Comparison of ENCODE assay signal across 18 cellular contexts in genomic region chr15:83046558-83047127, GRCh38. TPM values are rescaled to one million over a fixed set of nuclear protein-coding genes. Genes with fewer than 3 reads are reported as not detected.
A peak's percentile ranks its signal among the peaks of the same experiment; 100 is the strongest.
DNase-seq lines count a peak whose midpoint lies in the region; ATAC-seq, FAIRE-seq and TF ChIP-seq lines count a peak whose summit lies in the region.
"Had no signal": no experiment of that assay in that cellular context is flagged by ENCODE, and none has a peak within 500 bp of the region (broad histone marks: within the 10 kb centered on the region; RNA-seq: fewer than 3 reads in every experiment).

No MANE protein-coding gene starts in this region.

- H3K36me3 ChIP-seq in HepG2 (replicated peaks in 1 of 2; ENCODE audit: control insufficient read depth in 1 of 2, insufficient read depth in 2 of 2, low read length in 2 of 2): peaks cover 8 to 60% of the 10 kb centered on the region in 2 experiments
- peaks cover 0 to 22% (median 5%) of the 10 kb centered on the region in 4 donors for H3K36me3 ChIP-seq in right lobe of liver
- H3K36me3 ChIP-seq in K562 (ENCODE audit: control insufficient read depth, insufficient read depth, low read length): peaks cover 87% of the 10 kb centered on the region
- H3K36me3 ChIP-seq in aorta (ENCODE audit: control insufficient read depth in 1 of 2, insufficient read depth in 2 of 2, low read length in 1 of 2): peaks cover 2 to 8% of the 10 kb centered on the region in 2 donors

- H3K4me2 ChIP-seq in HepG2 (ENCODE audit: low read depth, low read length) (no peak overlapping the region), K562 (ENCODE audit: insufficient read depth, low read length) (no peak overlapping the region)
- H3K4me2 ChIP-seq: neural progenitor cell had no signal

- peaks cover 3% of the 10 kb centered on the region; the same call in 1 of the 2 replicates for H4K20me1 ChIP-seq in HepG2 (ENCODE audit: insufficient read depth, low read length)
- no peaks in the 10 kb centered on the region for H4K20me1 ChIP-seq in K562 (replicated peaks; ENCODE audit: control insufficient read depth, insufficient read depth, low read length)

- ATAC-seq in HepG2 (no peak), right lobe of liver (no peak), K562 (no peak), aorta (ENCODE audit: low FRiP score) (peak; percentile 60), HG03520 (IDR thresholded peaks at IDR 0.05; ENCODE audit: unreplicated experiment) (no peak)

- TF ChIP-seq RAD21 in HepG2 (CRISPR knock-in tag; IDR thresholded peaks at IDR 0.05): no peak
- no peak for TF ChIP-seq RAD21 in K562 (CRISPR knock-in tag; conservative IDR thresholded peaks at IDR 0.05 in 1 of 2, IDR thresholded peaks at IDR 0.05 in 1 of 2)

- H2AFZ ChIP-seq in HepG2 (ENCODE audit: low read length) (no peak overlapping the region), K562 (ENCODE audit: low read depth, low read length) (no peak overlapping the region)
- H2AFZ ChIP-seq: neural progenitor cell had no signal

- H3K9ac ChIP-seq in HepG2 (ENCODE audit: insufficient read depth, low read depth, low read length): no peak overlapping the region
- H3K9ac ChIP-seq in K562 (ENCODE audit: insufficient read depth in 1 of 2, low read depth in 2 of 2, low read length in 2 of 2): no peak overlapping the region
- H3K9ac ChIP-seq: neural progenitor cell had no signal

- FAIRE-seq in HepG2 (lab: Jason Lieb, UNC) (no peak), K562 (lab: Jason Lieb, UNC) (no peak)
- FAIRE-seq: colon had no signal

- CTCF ChIA-PET in HepG2 (lab: Yijun Ruan, JAX; ENCODE audit: low intra/inter-chr PET ratio, low total read pairs) (no interaction called here), K562 (lab: Yijun Ruan, JAX; ENCODE audit: low intra/inter-chr PET ratio) (no interaction called here)

- H3K4me1 ChIP-seq in HepG2 (ENCODE audit: insufficient read depth, low read length) (no peaks in the 10 kb centered on the region), right lobe of liver (no peaks in the 10 kb centered on the region), K562 (replicated peaks in 1 of 2; ENCODE audit: control insufficient read depth in 2 of 2, insufficient read depth in 2 of 2, low read length in 2 of 2) (no peaks in the 10 kb centered on the region), aorta (ENCODE audit: control insufficient read depth in 1 of 2, insufficient read depth in 2 of 2, low read length in 2 of 2) (peaks cover 0 to 2% of the 10 kb centered on the region in 2 donors)
- H3K4me1 ChIP-seq: HAP-1, neural progenitor cell had no signal

- TF ChIP-seq POLR2A in HepG2 (IDR thresholded peaks at IDR 0.05; ENCODE audit: insufficient read depth in 1 of 2, low read depth in 2 of 2, low read length in 2 of 2) (no peak), right lobe of liver (IDR thresholded peaks at IDR 0.05) (no peak), K562 (conservative IDR thresholded peaks at IDR 0.05) (no peak)

- BruUV-seq in HepG2 (replicated peaks; lab: Mats Ljungman, UMichigan) (no TSS peak), K562 (replicated peaks; lab: Mats Ljungman, UMichigan) (no TSS peak)

- no peaks in the 10 kb centered on the region for H3K27me3 ChIP-seq in HepG2 (ENCODE audit: control insufficient read depth in 1 of 2, insufficient read depth in 2 of 2, low read length in 2 of 2)
- no peaks in the 10 kb centered on the region for H3K27me3 ChIP-seq in right lobe of liver
- H3K27me3 ChIP-seq in K562 (ENCODE audit: control insufficient read depth in 2 of 2, insufficient read depth in 2 of 2, low read length in 2 of 2): no peaks in the 10 kb centered on the region
- no peaks in the 10 kb centered on the region for H3K27me3 ChIP-seq in aorta (ENCODE audit: control insufficient read depth in 1 of 2, insufficient read depth in 2 of 2, low read length in 1 of 2)
- H3K27me3 ChIP-seq: neural progenitor cell had no signal

- H3K27ac ChIP-seq in HepG2 (ENCODE audit: extremely low read length, insufficient read depth, low read length) (no peak overlapping the region), right lobe of liver (no peak overlapping the region), K562 (ENCODE audit: extremely low read depth, low read depth, low read length) (no peak overlapping the region), aorta (ENCODE audit: low read depth in 1 of 2, low read length in 2 of 2) (no peak overlapping the region), caudate nucleus (ENCODE audit: low read depth, low read length) (no peak overlapping the region)
- H3K27ac ChIP-seq: neural progenitor cell had no signal

- intact Hi-C loops in HepG2 (cut with micrococcal nuclease; ENCODE audit: unreplicated experiment) (no loop called here), right lobe of liver (cut with DNase I) (no loop called here), K562 (cut with micrococcal nuclease) (no loop called here), aorta (cut with DNase I) (no loop called here)

- H3K4me3 ChIP-seq in HepG2 (replicated peaks in 1 of 3; ENCODE audit: insufficient read depth in 1 of 3, low read depth in 2 of 3, low read length in 3 of 3): no peak overlapping the region
- H3K4me3 ChIP-seq in right lobe of liver: no peak overlapping the region
- no peak overlapping the region for H3K4me3 ChIP-seq in K562
- no peak overlapping the region for H3K4me3 ChIP-seq in aorta (ENCODE audit: low read length in 2 of 2)
- H3K4me3 ChIP-seq: HAP-1, neural progenitor cell had no signal

- no peaks in the 10 kb centered on the region for H3K9me1 ChIP-seq in K562 (ENCODE audit: control insufficient read depth, insufficient read depth, low read length)

- TF ChIP-seq CTCF in HepG2 (CRISPR knock-in tag; IDR thresholded peaks at IDR 0.05): no peak
- no peak for TF ChIP-seq CTCF in right lobe of liver (IDR thresholded peaks at IDR 0.05)
- no peak for TF ChIP-seq CTCF in K562 (IDR thresholded peaks at IDR 0.05 in 2 of 3, conservative IDR thresholded peaks at IDR 0.05 in 1 of 3; ENCODE audit: insufficient read depth in 2 of 3, low read depth in 1 of 3, low read length in 3 of 3)

- POLR2A ChIA-PET in HepG2 (lab: Yijun Ruan, JAX): no interaction called here
- POLR2A ChIA-PET in K562 (lab: Yijun Ruan, JAX): interaction anchor here (1.3 kb wide), 1 partner anchor 20 kb away, joined by 4 read pairs; the partner anchor contains the start of gene BTBD1

- H3K9me3 ChIP-seq in HepG2 (ENCODE audit: low read length) (no peaks in the 10 kb centered on the region), right lobe of liver (no peaks in the 10 kb centered on the region), K562 (replicated peaks; ENCODE audit: control insufficient read depth, insufficient read depth, low read depth, low read length) (no peaks in the 10 kb centered on the region), aorta (ENCODE audit: control insufficient read depth, low read length) (no peaks in the 10 kb centered on the region)
- H3K9me3 ChIP-seq: HAP-1 had no signal

- in situ Hi-C loops in HepG2 (cut with HindIII; ENCODE audit: extremely low pct_ligation_motif_present, low pct_unique_long_range_greater_than_20kb) (no loop called here), K562 (cut with MboI) (no loop called here)

- H3K79me2 ChIP-seq in HepG2 (ENCODE audit: insufficient read depth, low read length): peaks cover 1% of the 10 kb centered on the region
- peaks cover 68% of the 10 kb centered on the region for H3K79me2 ChIP-seq in K562 (ENCODE audit: control insufficient read depth, insufficient read depth, low read length)

- TF ChIP-seq EP300 in HepG2 (IDR thresholded peaks at IDR 0.05; ENCODE audit: low read depth in 2 of 2, low read length in 2 of 2): no peak
- TF ChIP-seq EP300 in HepG2 (CRISPR knock-in tag; IDR thresholded peaks at IDR 0.05; ENCODE audit: borderline replicate concordance): no peak
- no peak for TF ChIP-seq EP300 in K562 (IDR thresholded peaks at IDR 0.05; ENCODE audit: low read length)

- DNase-seq in HepG2 (ENCODE audit: low spot score) (no peak), right lobe of liver (no peak), K562 (ENCODE audit: extremely low read depth in 1 of 4, low spot score in 3 of 4) (no peak), hepatic stellate cell (ENCODE audit: low spot score) (peak; percentile 58), aorta (no peak), mesenteric fat pad (ENCODE audit: low spot score) (no peak), caudate nucleus (lab: John Stamatoyannopoulos, UW) (no peak)
- DNase-seq: activated CD4-positive, alpha-beta memory T cell treated with anti-CD3 and anti-CD28 coated beads, Interleukin-2, amount 10 ng/mL, durations not matched to agents 7 days and 5 days; activated gamma-delta T cell treated with Interleukin-2 at 50 U/mL for 16 hours; DMS79 treated with DMSO at 0.1 percent for 48 hours; glutamatergic neuron; NCI-H1417; NCI-H446 treated with DMSO at 0.1 percent for 48 hours; stimulated activated CD8-positive, alpha-beta memory T cell treated with anti-CD3 and anti-CD28 coated beads, Interleukin-4, amount 100 ng/mL, for 48 hours had no signal

- WGBS in HepG2 (ENCODE audit: low lambda C conversion rate): 97% methylated on average over 3 of the region's 3 CpGs
- 53% methylated on average over 3 of the region's 3 CpGs for WGBS in right lobe of liver (ENCODE audit: insufficient coverage, low coverage, low lambda C conversion rate, missing lambda C conversion rate)
- WGBS in K562 (ENCODE audit: insufficient coverage, low coverage, missing lambda C conversion rate): 92% methylated on average over 3 of the region's 3 CpGs
- 24 to 29% methylated on average over 3 of the region's 3 CpGs for WGBS in aorta, 2 donors

RNA-seq across cellular contexts. Expression of gene BTBD1, which starts 20.4 kb away (rescaled TPM):
- total RNA-seq in HepG2 (2016; rRNA removed; fragmentation: Illumina TruSeq; extraction: Trizol) (53.9 and 73.8 TPM in 2 replicates), right lobe of liver (10 to 100 TPM; 15.7 to 49.9 (median 24.2) TPM), K562 (2014; rRNA removed) (89.1 and 90.4 TPM in 2 replicates), K562 (2014; rRNA removed; fragmentation: Illumina TruSeq; extraction: Trizol) (97.6 and 107 TPM in 2 replicates), K562 (2015; rRNA removed; fragmentation: Illumina TruSeq; extraction: Trizol) (87.4 and 93.4 TPM in 2 replicates), K562 (2021) (75.8 and 77.3 TPM in 2 replicates), aorta (10 to 100 TPM; 38.3 to 47.8 TPM), mesenteric fat pad (49.0 TPM)
- total RNA-seq in HepG2 (2016; cell fraction: cytosol; rRNA removed; fragmentation: Illumina TruSeq; extraction: Trizol; ENCODE audit: low read depth): 13.6 and 15.2 TPM in 2 replicates
- 53.8 and 73.4 TPM in 2 replicates for total RNA-seq in HepG2 (2016; cell fraction: insoluble cytoplasmic fraction; rRNA removed; fragmentation: Illumina TruSeq; extraction: Trizol)
- 46.1 and 47.0 TPM in 2 replicates for total RNA-seq in HepG2 (2016; cell fraction: membrane; rRNA removed; fragmentation: Illumina TruSeq; extraction: Trizol)
- 30.5 and 36.6 TPM in 2 replicates for total RNA-seq in HepG2 (2016; cell fraction: nucleus; rRNA removed; fragmentation: Illumina TruSeq; extraction: Trizol)
- polyA plus RNA-seq in HepG2 (2011; rRNA removed) (29.3 and 32.1 TPM in 2 replicates), K562 (2011; rRNA removed) (91.7 and 106 TPM in 2 replicates), K562 (2014; fragmentation: Illumina TruSeq; extraction: Trizol) (89.5 and 94.1 TPM in 2 replicates), K562 (2014; fragmentation: Nextera tagmentation; extraction: Ambion mirVana) (10 to 100 TPM; 19.4 to 27.2 TPM), K562 (2014; rRNA removed) (73.6 and 74.9 TPM in 2 replicates), aorta (10 to 100 TPM; 21.0 to 32.1 TPM)
- 15.5 and 22.7 TPM in 2 replicates for polyA plus RNA-seq in HepG2 (2011; cell fraction: cytosol; rRNA removed)
- polyA plus RNA-seq in HepG2 (2011; cell fraction: nucleus; rRNA removed): 16.1 and 16.9 TPM in 2 replicates
- 29.1 and 30.1 TPM in 2 replicates for polyA plus RNA-seq in HepG2 (2012)
- 8.4 and 9.7 TPM in 2 replicates for polyA plus RNA-seq in HepG2 (2016; cell fraction: cytosol; fragmentation: Illumina TruSeq; extraction: Trizol; ENCODE audit: low read depth)
- polyA plus RNA-seq in HepG2 (2016; cell fraction: insoluble cytoplasmic fraction; fragmentation: Illumina TruSeq; extraction: Trizol; ENCODE audit: low read depth): 64.4 and 68.4 TPM in 2 replicates
- polyA plus RNA-seq in HepG2 (2016; cell fraction: membrane; fragmentation: Illumina TruSeq; extraction: Trizol; ENCODE audit: low read depth): 26.9 and 28.8 TPM in 2 replicates
- polyA plus RNA-seq in HepG2 (2016; cell fraction: nucleus; fragmentation: Illumina TruSeq; extraction: Trizol; ENCODE audit: insufficient read depth, low read depth): 37.4 and 40.1 TPM in 2 replicates
- 24.0 and 76.6 TPM in 2 replicates for polyA minus RNA-seq in HepG2 (2011; rRNA and poly(A)+ RNA removed; ENCODE audit: low replicate concordance)
- polyA minus RNA-seq in HepG2 (2011; cell fraction: cytosol; rRNA and poly(A)+ RNA removed): 36.8 and 38.1 TPM in 2 replicates
- polyA minus RNA-seq in HepG2 (2011; cell fraction: nucleus; rRNA and poly(A)+ RNA removed): 38.5 and 46.7 TPM in 2 replicates
- 36.3 and 67.9 TPM in 2 replicates for total RNA-seq in K562 (2011; cell fraction: chromatin; rRNA removed; ENCODE audit: low replicate concordance)
- total RNA-seq in K562 (2011; cell fraction: nucleolus; rRNA removed): 28.7 and 30.3 TPM in 2 replicates
- total RNA-seq in K562 (2011; cell fraction: nucleoplasm; rRNA removed): 50.4 and 78.1 TPM in 2 replicates
- polyA plus RNA-seq in K562 (2011; cell fraction: cytosol; rRNA removed): 42.8 and 47.8 TPM in 2 replicates
- 32.2 and 50.2 TPM in 2 replicates for polyA plus RNA-seq in K562 (2011; cell fraction: nucleus; rRNA removed)
- 58.8 and 59.6 TPM in 2 replicates for polyA plus RNA-seq in K562 (2012)
- 134 and 142 TPM in 2 replicates for polyA minus RNA-seq in K562 (2011; rRNA and poly(A)+ RNA removed)
- 66.7 and 84.5 TPM in 2 replicates for polyA minus RNA-seq in K562 (2011; cell fraction: cytosol; rRNA and poly(A)+ RNA removed)
- polyA minus RNA-seq in K562 (2011; cell fraction: nucleus; rRNA and poly(A)+ RNA removed): 32.2 and 51.5 TPM in 2 replicates

RNA-seq across cellular contexts. Expression of gene C15orf40, which starts 35.2 kb away (rescaled TPM):
- total RNA-seq in HepG2 (2016; rRNA removed; fragmentation: Illumina TruSeq; extraction: Trizol): 24.0 and 25.5 TPM in 2 replicates
- total RNA-seq in HepG2 (2016; cell fraction: cytosol; rRNA removed; fragmentation: Illumina TruSeq; extraction: Trizol; ENCODE audit: low read depth): 30.8 and 39.8 TPM in 2 replicates
- total RNA-seq in HepG2 (2016; cell fraction: insoluble cytoplasmic fraction; rRNA removed; fragmentation: Illumina TruSeq; extraction: Trizol): 25.7 and 25.9 TPM in 2 replicates
- total RNA-seq in HepG2 (2016; cell fraction: membrane; rRNA removed; fragmentation: Illumina TruSeq; extraction: Trizol): 36.4 and 42.2 TPM in 2 replicates
- total RNA-seq in HepG2 (2016; cell fraction: nucleus; rRNA removed; fragmentation: Illumina TruSeq; extraction: Trizol): 13.1 and 15.9 TPM in 2 replicates
- polyA plus RNA-seq in HepG2 (2011; rRNA removed): 26.3 and 31.7 TPM in 2 replicates
- polyA plus RNA-seq in HepG2 (2011; cell fraction: cytosol; rRNA removed): 23.2 and 25.9 TPM in 2 replicates
- 12.8 and 15.4 TPM in 2 replicates for polyA plus RNA-seq in HepG2 (2011; cell fraction: nucleus; rRNA removed)
- polyA plus RNA-seq in HepG2 (2012): 17.2 and 19.2 TPM in 2 replicates
- polyA plus RNA-seq in HepG2 (2016; cell fraction: cytosol; fragmentation: Illumina TruSeq; extraction: Trizol; ENCODE audit: low read depth): 44.3 and 51.0 TPM in 2 replicates
- 28.8 and 33.4 TPM in 2 replicates for polyA plus RNA-seq in HepG2 (2016; cell fraction: insoluble cytoplasmic fraction; fragmentation: Illumina TruSeq; extraction: Trizol; ENCODE audit: low read depth)
- polyA plus RNA-seq in HepG2 (2016; cell fraction: membrane; fragmentation: Illumina TruSeq; extraction: Trizol; ENCODE audit: low read depth): 35.5 and 38.7 TPM in 2 replicates
- 22.3 and 28.3 TPM in 2 replicates for polyA plus RNA-seq in HepG2 (2016; cell fraction: nucleus; fragmentation: Illumina TruSeq; extraction: Trizol; ENCODE audit: insufficient read depth, low read depth)
- 27.9 and 55.6 TPM in 2 replicates for polyA minus RNA-seq in HepG2 (2011; rRNA and poly(A)+ RNA removed; ENCODE audit: low replicate concordance)
- polyA minus RNA-seq in HepG2 (2011; cell fraction: cytosol; rRNA and poly(A)+ RNA removed): 4.3 and 8.2 TPM in 2 replicates
- 32.2 TPM in 2 replicates for polyA minus RNA-seq in HepG2 (2011; cell fraction: nucleus; rRNA and poly(A)+ RNA removed)
- 10 to 100 TPM in 1 of 6 experiments, 1 to 10 TPM in 5; 7.1 to 10.7 (median 8.6) TPM for total RNA-seq in right lobe of liver
- total RNA-seq in K562 (2011; cell fraction: chromatin; rRNA removed; ENCODE audit: low replicate concordance): 46.2 and 54.6 TPM in 2 replicates
- total RNA-seq in K562 (2011; cell fraction: nucleolus; rRNA removed): 35.3 and 48.2 TPM in 2 replicates
- 49.2 and 71.3 TPM in 2 replicates for total RNA-seq in K562 (2011; cell fraction: nucleoplasm; rRNA removed)
- total RNA-seq in K562 (2014; rRNA removed): 15.9 and 18.4 TPM in 2 replicates
- 30.3 and 33.7 TPM in 2 replicates for total RNA-seq in K562 (2014; rRNA removed; fragmentation: Illumina TruSeq; extraction: Trizol)
- 13.6 and 22.1 TPM in 2 replicates for total RNA-seq in K562 (2015; rRNA removed; fragmentation: Illumina TruSeq; extraction: Trizol)
- 22.9 and 27.0 TPM in 2 replicates for total RNA-seq in K562 (2021)
- 21.4 and 27.0 TPM in 2 replicates for polyA plus RNA-seq in K562 (2011; rRNA removed)
- 13.7 and 19.6 TPM in 2 replicates for polyA plus RNA-seq in K562 (2011; cell fraction: cytosol; rRNA removed)
- polyA plus RNA-seq in K562 (2011; cell fraction: nucleus; rRNA removed): 18.6 and 24.1 TPM in 2 replicates
- polyA plus RNA-seq in K562 (2012): 28.6 and 37.1 TPM in 2 replicates
- 23.2 and 33.9 TPM in 2 replicates for polyA plus RNA-seq in K562 (2014; fragmentation: Illumina TruSeq; extraction: Trizol)
- polyA plus RNA-seq in K562 (2014; fragmentation: Nextera tagmentation; extraction: Ambion mirVana): 10 to 100 TPM; 49.9 to 52.0 TPM
- 21.8 and 29.6 TPM in 2 replicates for polyA plus RNA-seq in K562 (2014; rRNA removed)
- 13.9 and 15.5 TPM in 2 replicates for polyA minus RNA-seq in K562 (2011; rRNA and poly(A)+ RNA removed)
- polyA minus RNA-seq in K562 (2011; cell fraction: cytosol; rRNA and poly(A)+ RNA removed): 4.8 and 6.3 TPM in 2 replicates
- polyA minus RNA-seq in K562 (2011; cell fraction: nucleus; rRNA and poly(A)+ RNA removed): 25.8 and 31.9 TPM in 2 replicates
- total RNA-seq in aorta: 10 to 100 TPM; 15.0 to 15.3 TPM
- polyA plus RNA-seq in aorta: 10 to 100 TPM; 16.5 to 27.9 TPM
- 21.5 TPM for total RNA-seq in mesenteric fat pad

Comparison
In these comparisons a context has a peak if more than half of its experiments do, and no peak if none do; other contexts are left out.
1. Of the 241 proteins assayed by ChIP-seq in both HepG2 and K562: peak only in HepG2: RBM22; only in K562: none; in both: none; in neither: 240.